20 cellular contexts compared by ENCODE assay signal in genomic region chr20:54065601-54066038, GRCh38. TPM values are rescaled to one million over a fixed set of nuclear protein-coding genes. Genes with fewer than 3 reads are reported as not detected.
"Had no signal": no experiment of that assay in that cellular context is flagged by ENCODE, and none has a peak within 500 bp of the region (broad histone marks: within the 10 kb centered on the region; RNA-seq: fewer than 3 reads in every experiment).

No MANE protein-coding gene starts in this region.

- H3K27me3 Mint-ChIP-seq: naive B cell had no signal

- H3K36me3 Mint-ChIP-seq: activated naive CD4-positive, alpha-beta T cell treated with anti-CD3 and anti-CD28 coated beads, Interleukin-2, amount 50 U/mL, for 72 hours; naive B cell; neural progenitor cell had no signal

- DNase-seq: activated CD4-positive, alpha-beta T cell treated with anti-CD3 and anti-CD28 coated beads, Interleukin-2, amount 10 ng/mL, durations not matched to agents 24 days and 14 days; activated CD8-positive, alpha-beta memory T cell treated with anti-CD3 and anti-CD28 coated beads, Interleukin-2, amount 50 U/mL, for 4 hours; activated CD8-positive, alpha-beta T cell treated with anti-CD3 and anti-CD28 coated beads, Interleukin-2, amount 10 ng/mL, durations not matched to agents 7 days and 5 days; activated effector memory CD4-positive, alpha-beta T cell treated with anti-CD3 and anti-CD28 coated beads, Interleukin-2, amount 50 U/mL, for 16 hours; activated T-cell treated with anti-CD3 and anti-CD28 coated beads, Interleukin-2, amount 50 U/mL, for 48 hours; amniotic stem cell; midbrain; naive B cell; retina; stimulated activated CD4-positive, alpha-beta T cell treated with anti-CD3 and anti-CD28 coated beads, Interleukin-2, amount 100 ng/mL, for 48 hours; stimulated activated naive CD4-positive, alpha-beta T cell; substantia nigra; T1000; trophoblast cell had no signal

- H3K4me3 Mint-ChIP-seq: activated CD4-positive, alpha-beta T cell treated with anti-CD3 and anti-CD28 coated beads, Interleukin-2, amount 10 ng/mL, durations not matched to agents 24 days and 14 days; activated CD8-positive, alpha-beta T cell treated with anti-CD3 and anti-CD28 coated beads, Interleukin-2, amount 10 ng/mL, durations not matched to agents 7 days and 5 days; neural progenitor cell had no signal

- H3K4me1 ChIP-seq: neural progenitor cell, parathyroid adenoma had no signal

- ATAC-seq: activated CD8-positive, alpha-beta T cell treated with anti-CD3 and anti-CD28 coated beads, Interleukin-2, amount 10 ng/mL, durations not matched to agents 7 days and 5 days; activated naive CD4-positive, alpha-beta T cell treated with anti-CD3 and anti-CD28 coated beads, Interleukin-2, amount 50 U/mL, for 72 hours; esophagus mucosa had no signal

- H3K27me3 ChIP-seq: neural progenitor cell had no signal

- H3K4me3 ChIP-seq: lung, neural progenitor cell had no signal

- H3K27ac Mint-ChIP-seq: activated CD4-positive, alpha-beta T cell treated with anti-CD3 and anti-CD28 coated beads, Interleukin-2, amount 10 ng/mL, durations not matched to agents 24 days and 14 days; activated CD8-positive, alpha-beta T cell treated with anti-CD3 and anti-CD28 coated beads, Interleukin-2, amount 10 ng/mL, durations not matched to agents 7 days and 5 days; activated naive CD4-positive, alpha-beta T cell treated with anti-CD3 and anti-CD28 coated beads, Interleukin-2, amount 50 U/mL, for 72 hours; neural progenitor cell had no signal

- H3K9me3 Mint-ChIP-seq: activated CD4-positive, alpha-beta T cell treated with anti-CD3 and anti-CD28 coated beads, Interleukin-2, amount 10 ng/mL, durations not matched to agents 24 days and 14 days; activated naive CD4-positive, alpha-beta T cell treated with anti-CD3 and anti-CD28 coated beads, Interleukin-2, amount 50 U/mL, for 72 hours; naive B cell; neural progenitor cell had no signal

- H3K27ac ChIP-seq: neural progenitor cell, parathyroid adenoma had no signal

- H3K36me3 ChIP-seq: neural progenitor cell had no signal

RNA-seq across cellular contexts. Expression of gene BCAS1, which starts 4.8 kb away (rescaled TPM):
- total RNA-seq: activated CD4-positive, alpha-beta T cell treated with anti-CD3 and anti-CD28 coated beads, Interleukin-2, amount 10 ng/mL, durations not matched to agents 24 days and 14 days; activated CD8-positive, alpha-beta T cell treated with anti-CD3 and anti-CD28 coated beads, Interleukin-2, amount 10 ng/mL, durations not matched to agents 7 days and 5 days; activated naive CD4-positive, alpha-beta T cell treated with anti-CD3 and anti-CD28 coated beads, Interleukin-2, amount 50 U/mL, for 72 hours; cardiac septum had no signal
